3 cellular contexts compared by ENCODE assay signal in the genomic region with DNA sequence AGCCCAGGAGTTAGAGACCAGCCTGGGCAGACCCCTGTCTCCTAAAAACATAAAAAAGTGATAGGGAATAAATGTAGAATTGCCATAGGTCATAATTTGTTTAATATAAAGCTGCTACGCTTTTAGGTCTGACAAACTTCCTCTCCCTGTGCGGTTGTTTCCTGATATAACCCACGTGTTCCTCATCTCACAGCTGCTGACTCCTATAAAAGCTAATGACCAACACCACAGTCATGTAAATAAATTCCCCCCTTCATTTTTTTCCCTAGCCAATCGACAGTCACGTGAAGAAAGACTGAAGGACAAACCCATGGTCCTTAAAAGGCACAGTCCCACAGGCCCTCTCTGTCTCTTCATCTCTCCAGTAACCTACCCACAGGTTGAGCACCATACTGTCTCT.
TF ChIP-seq lines count a peak whose summit lies in the region.

No MANE protein-coding gene starts in this region.

TF ChIP-seq in SK-N-SH, 30 proteins besides CTCF, POLR2A, EP300 and RAD21:
- TF ChIP-seq SIN3A (IDR thresholded peaks at IDR 0.05; ENCODE audit: borderline replicate concordance, low read depth, low read length) (no peak), EZH2phosphoT487 (IDR thresholded peaks at IDR 0.05; ENCODE audit: borderline replicate concordance, low read depth) (no peak), NRF1 (IDR thresholded peaks at IDR 0.05; ENCODE audit: low read depth, low read length) (no peak), MXI1 (IDR thresholded peaks at IDR 0.05; ENCODE audit: low read depth, low read length) (no peak), POLR2AphosphoS5 (IDR thresholded peaks at IDR 0.05; ENCODE audit: low read depth, low read length) (no peak), SMC3 (IDR thresholded peaks at IDR 0.05; ENCODE audit: low read depth, low read length) (no peak), NFIC (IDR thresholded peaks at IDR 0.05; ENCODE audit: borderline replicate concordance) (no peak), YY1 (IDR thresholded peaks at IDR 0.05; ENCODE audit: low read depth) (no peak), RXRA (IDR thresholded peaks at IDR 0.05; ENCODE audit: borderline replicate concordance, low read depth) (no peak), GABPA (IDR thresholded peaks at IDR 0.05; ENCODE audit: low read depth) (no peak), RCOR1 (IDR thresholded peaks at IDR 0.05; ENCODE audit: low read length) (no peak), GATA2 (CRISPR knock-in tag; IDR thresholded peaks at IDR 0.05) (no peak), RFX5 (IDR thresholded peaks at IDR 0.05; ENCODE audit: low read length) (no peak), FOXJ3 (CRISPR knock-in tag; IDR thresholded peaks at IDR 0.05) (no peak)
- TF ChIP-seq, protein P1, sequence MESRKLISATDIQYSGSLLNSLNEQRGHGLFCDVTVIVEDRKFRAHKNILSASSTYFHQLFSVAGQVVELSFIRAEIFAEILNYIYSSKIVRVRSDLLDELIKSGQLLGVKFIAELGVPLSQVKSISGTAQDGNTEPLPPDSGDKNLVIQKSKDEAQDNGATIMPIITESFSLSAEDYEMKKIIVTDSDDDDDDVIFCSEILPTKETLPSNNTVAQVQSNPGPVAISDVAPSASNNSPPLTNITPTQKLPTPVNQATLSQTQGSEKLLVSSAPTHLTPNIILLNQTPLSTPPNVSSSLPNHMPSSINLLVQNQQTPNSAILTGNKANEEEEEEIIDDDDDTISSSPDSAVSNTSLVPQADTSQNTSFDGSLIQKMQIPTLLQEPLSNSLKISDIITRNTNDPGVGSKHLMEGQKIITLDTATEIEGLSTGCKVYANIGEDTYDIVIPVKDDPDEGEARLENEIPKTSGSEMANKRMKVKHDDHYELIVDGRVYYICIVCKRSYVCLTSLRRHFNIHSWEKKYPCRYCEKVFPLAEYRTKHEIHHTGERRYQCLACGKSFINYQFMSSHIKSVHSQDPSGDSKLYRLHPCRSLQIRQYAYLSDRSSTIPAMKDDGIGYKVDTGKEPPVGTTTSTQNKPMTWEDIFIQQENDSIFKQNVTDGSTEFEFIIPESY (IDR thresholded peaks at IDR 0.05; ENCODE audit: borderline replicate concordance, low read depth): no peak
- TF ChIP-seq, protein P2, sequence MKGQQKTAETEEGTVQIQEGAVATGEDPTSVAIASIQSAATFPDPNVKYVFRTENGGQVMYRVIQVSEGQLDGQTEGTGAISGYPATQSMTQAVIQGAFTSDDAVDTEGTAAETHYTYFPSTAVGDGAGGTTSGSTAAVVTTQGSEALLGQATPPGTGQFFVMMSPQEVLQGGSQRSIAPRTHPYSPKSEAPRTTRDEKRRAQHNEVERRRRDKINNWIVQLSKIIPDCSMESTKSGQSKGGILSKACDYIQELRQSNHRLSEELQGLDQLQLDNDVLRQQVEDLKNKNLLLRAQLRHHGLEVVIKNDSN (IDR thresholded peaks at IDR 0.05; ENCODE audit: borderline replicate concordance, low read depth): no peak

TF ChIP-seq in SK-N-SH treated with all-trans-retinoic acid at 6 μM for 48 hours, 23 proteins besides CTCF, POLR2A, EP300 and RAD21:
- TF ChIP-seq SNAI2 (CRISPR knock-in tag; IDR thresholded peaks at IDR 0.05) (no peak), TOX (CRISPR knock-in tag; IDR thresholded peaks at IDR 0.05; ENCODE audit: borderline replicate concordance) (no peak), PPARA (CRISPR knock-in tag; IDR thresholded peaks at IDR 0.05; ENCODE audit: borderline replicate concordance) (no peak), TCF4 (CRISPR knock-in tag; IDR thresholded peaks at IDR 0.05; ENCODE audit: borderline replicate concordance) (no peak), ZNF70 (CRISPR knock-in tag; IDR thresholded peaks at IDR 0.05) (no peak), ZC3H10 (CRISPR knock-in tag; IDR thresholded peaks at IDR 0.05) (no peak), ARNTL (CRISPR knock-in tag; IDR thresholded peaks at IDR 0.05; ENCODE audit: borderline replicate concordance, low read depth) (no peak)
- TF ChIP-seq, protein P3, sequence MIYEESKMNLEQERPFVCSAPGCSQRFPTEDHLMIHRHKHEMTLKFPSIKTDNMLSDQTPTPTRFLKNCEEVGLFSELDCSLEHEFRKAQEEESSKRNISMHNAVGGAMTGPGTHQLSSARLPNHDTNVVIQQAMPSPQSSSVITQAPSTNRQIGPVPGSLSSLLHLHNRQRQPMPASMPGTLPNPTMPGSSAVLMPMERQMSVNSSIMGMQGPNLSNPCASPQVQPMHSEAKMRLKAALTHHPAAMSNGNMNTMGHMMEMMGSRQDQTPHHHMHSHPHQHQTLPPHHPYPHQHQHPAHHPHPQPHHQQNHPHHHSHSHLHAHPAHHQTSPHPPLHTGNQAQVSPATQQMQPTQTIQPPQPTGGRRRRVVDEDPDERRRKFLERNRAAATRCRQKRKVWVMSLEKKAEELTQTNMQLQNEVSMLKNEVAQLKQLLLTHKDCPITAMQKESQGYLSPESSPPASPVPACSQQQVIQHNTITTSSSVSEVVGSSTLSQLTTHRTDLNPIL (CRISPR knock-in tag; IDR thresholded peaks at IDR 0.05; ENCODE audit: low read depth): no peak
- TF ChIP-seq, protein P4, sequence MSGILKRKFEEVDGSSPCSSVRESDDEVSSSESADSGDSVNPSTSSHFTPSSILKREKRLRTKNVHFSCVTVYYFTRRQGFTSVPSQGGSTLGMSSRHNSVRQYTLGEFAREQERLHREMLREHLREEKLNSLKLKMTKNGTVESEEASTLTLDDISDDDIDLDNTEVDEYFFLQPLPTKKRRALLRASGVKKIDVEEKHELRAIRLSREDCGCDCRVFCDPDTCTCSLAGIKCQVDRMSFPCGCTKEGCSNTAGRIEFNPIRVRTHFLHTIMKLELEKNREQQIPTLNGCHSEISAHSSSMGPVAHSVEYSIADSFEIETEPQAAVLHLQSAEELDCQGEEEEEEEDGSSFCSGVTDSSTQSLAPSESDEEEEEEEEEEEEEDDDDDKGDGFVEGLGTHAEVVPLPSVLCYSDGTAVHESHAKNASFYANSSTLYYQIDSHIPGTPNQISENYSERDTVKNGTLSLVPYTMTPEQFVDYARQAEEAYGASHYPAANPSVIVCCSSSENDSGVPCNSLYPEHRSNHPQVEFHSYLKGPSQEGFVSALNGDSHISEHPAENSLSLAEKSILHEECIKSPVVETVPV (CRISPR knock-in tag; IDR thresholded peaks at IDR 0.05): no peak

TF ChIP-seq in IMR-90, 13 proteins besides CTCF, POLR2A, EP300 and RAD21:
- TF ChIP-seq CHD1 (IDR thresholded peaks at IDR 0.05; ENCODE audit: low read depth, low read length): no peak
- TF ChIP-seq RCOR1 (IDR thresholded peaks at IDR 0.05; ENCODE audit: insufficient replicate concordance, low read length): no peak
- TF ChIP-seq, protein P5, sequence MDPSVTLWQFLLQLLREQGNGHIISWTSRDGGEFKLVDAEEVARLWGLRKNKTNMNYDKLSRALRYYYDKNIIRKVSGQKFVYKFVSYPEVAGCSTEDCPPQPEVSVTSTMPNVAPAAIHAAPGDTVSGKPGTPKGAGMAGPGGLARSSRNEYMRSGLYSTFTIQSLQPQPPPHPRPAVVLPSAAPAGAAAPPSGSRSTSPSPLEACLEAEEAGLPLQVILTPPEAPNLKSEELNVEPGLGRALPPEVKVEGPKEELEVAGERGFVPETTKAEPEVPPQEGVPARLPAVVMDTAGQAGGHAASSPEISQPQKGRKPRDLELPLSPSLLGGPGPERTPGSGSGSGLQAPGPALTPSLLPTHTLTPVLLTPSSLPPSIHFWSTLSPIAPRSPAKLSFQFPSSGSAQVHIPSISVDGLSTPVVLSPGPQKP (IDR thresholded peaks at IDR 0.05; ENCODE audit: borderline replicate concordance, low read depth, low read length): no peak
- TF ChIP-seq RFX5 (IDR thresholded peaks at IDR 0.05; ENCODE audit: low read depth, low read length): no peak
- TF ChIP-seq NFE2L2 (IDR thresholded peaks at IDR 0.05; ENCODE audit: low read depth, low read length): no peak
- TF ChIP-seq MAFK (IDR thresholded peaks at IDR 0.05; ENCODE audit: low read depth, low read length): no peak
- TF ChIP-seq BHLHE40 (IDR thresholded peaks at IDR 0.05; ENCODE audit: low read depth, low read length): no peak
- no peak for TF ChIP-seq MXI1 (IDR thresholded peaks at IDR 0.05; ENCODE audit: borderline replicate concordance, low read depth, low read length)
- TF ChIP-seq CEBPB (IDR thresholded peaks at IDR 0.05; ENCODE audit: low read depth, low read length): no peak
- TF ChIP-seq FOS (IDR thresholded peaks at IDR 0.05; ENCODE audit: low read depth, low read length): no peak
- no peak for TF ChIP-seq MAZ (IDR thresholded peaks at IDR 0.05; ENCODE audit: borderline replicate concordance, low read depth, low read length)
- no peak for TF ChIP-seq SMC3 (IDR thresholded peaks at IDR 0.05; ENCODE audit: low read depth, low read length)
- TF ChIP-seq, protein P6, sequence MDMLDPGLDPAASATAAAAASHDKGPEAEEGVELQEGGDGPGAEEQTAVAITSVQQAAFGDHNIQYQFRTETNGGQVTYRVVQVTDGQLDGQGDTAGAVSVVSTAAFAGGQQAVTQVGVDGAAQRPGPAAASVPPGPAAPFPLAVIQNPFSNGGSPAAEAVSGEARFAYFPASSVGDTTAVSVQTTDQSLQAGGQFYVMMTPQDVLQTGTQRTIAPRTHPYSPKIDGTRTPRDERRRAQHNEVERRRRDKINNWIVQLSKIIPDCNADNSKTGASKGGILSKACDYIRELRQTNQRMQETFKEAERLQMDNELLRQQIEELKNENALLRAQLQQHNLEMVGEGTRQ (IDR thresholded peaks at IDR 0.05; ENCODE audit: low read depth, low read length): no peak
